ENCODE assay signal across 7 cellular contexts in genomic region chr9:7841831-7842230, GRCh38.
"Had no signal": no experiment of that assay in that cellular context is flagged by ENCODE, and none has a peak within 500 bp of the region (broad histone marks: within the 10 kb centered on the region; RNA-seq: fewer than 3 reads in every experiment).

No MANE protein-coding gene starts in this region.

- H3K27ac ChIP-seq: HL-60 had no signal

- H3K36me3 ChIP-seq: HAP-1 had no signal

- DNase-seq: GOT3, H7, HFFc6, KBM-7 had no signal

- FAIRE-seq: HepG2 had no signal

- H3K9me3 ChIP-seq: HAP-1 had no signal

- H3K4me3 ChIP-seq: HAP-1 had no signal

- H3K4me1 ChIP-seq: HAP-1 had no signal
